Comparison of ENCODE assay signal across 8 cellular contexts in the genomic region with DNA sequence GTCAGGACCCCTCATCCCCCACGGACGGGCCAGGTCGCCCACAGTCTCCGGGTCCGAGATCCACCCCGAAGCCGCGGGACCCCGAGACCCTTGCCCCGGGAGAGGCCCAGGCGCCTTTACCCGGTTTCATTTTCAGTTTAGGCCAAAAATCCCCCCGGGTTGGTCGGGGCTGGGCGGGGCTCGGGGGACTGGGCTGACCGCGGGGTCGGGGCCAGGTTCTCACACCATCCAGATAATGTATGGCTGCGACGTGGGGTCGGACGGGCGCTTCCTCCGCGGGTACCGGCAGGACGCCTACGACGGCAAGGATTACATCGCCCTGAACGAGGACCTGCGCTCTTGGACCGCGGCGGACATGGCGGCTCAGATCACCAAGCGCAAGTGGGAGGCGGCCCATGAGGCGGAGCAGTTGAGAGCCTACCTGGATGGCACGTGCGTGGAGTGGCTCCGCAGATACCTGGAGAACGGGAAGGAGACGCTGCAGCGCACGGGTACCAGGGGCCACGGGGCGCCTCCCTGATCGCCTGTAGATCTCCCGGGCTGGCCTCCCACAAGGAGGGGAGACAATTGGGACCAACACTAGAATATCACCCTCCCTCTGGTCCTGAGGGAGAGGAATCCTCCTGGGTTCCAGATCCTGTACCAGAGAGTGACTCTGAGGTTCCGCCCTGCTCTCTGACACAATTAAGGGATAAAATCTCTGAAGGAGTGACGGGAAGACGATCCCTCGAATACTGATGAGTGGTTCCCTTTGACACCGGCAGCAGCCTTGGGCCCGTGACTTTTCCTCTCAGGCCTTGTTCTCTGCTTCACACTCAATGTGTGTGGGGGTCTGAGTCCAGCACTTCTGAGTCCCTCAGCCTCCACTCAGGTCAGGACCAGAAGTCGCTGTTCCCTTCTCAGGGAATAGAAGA. TPM values are rescaled to one million over a fixed set of nuclear protein-coding genes. Genes with fewer than 3 reads are reported as not detected.
DNase-seq lines count a peak whose midpoint lies in the region; ATAC-seq and TF ChIP-seq lines count a peak whose summit lies in the region.

No MANE protein-coding gene starts in this region.

- H3K27me3 Mint-ChIP-seq in T-cell: no peaks in the 10 kb centered on the region

- no peak overlapping the region for H4K91ac ChIP-seq in neuronal stem cell (ENCODE audit: low read depth, low read length, poor library complexity)

- H3K4me1 Mint-ChIP-seq in T-cell: peaks cover 51 to 73% (median 57%) of the 10 kb centered on the region in 3 donors

- peak overlapping the region; percentile 86 for H3K4me2 ChIP-seq in neuronal stem cell (ENCODE audit: insufficient read depth, low read length, poor library complexity, severe bottlenecking)

- ATAC-seq in T-cell (replicated peaks in 1 of 4) (no peak), HG03135 (IDR thresholded peaks at IDR 0.05; ENCODE audit: unreplicated experiment) (no peak), GM19324 (IDR thresholded peaks at IDR 0.05; ENCODE audit: low FRiP score, unreplicated experiment) (no peak)

- H3K9ac ChIP-seq in neuronal stem cell (ENCODE audit: low read depth, low read length, poor library complexity): peak overlapping the region; percentile 90

- H3K14ac ChIP-seq in neuronal stem cell (ENCODE audit: low read length): peak overlapping the region; percentile 38

- no peaks in the 10 kb centered on the region for H3K9me3 ChIP-seq in neuronal stem cell (replicated peaks in 1 of 2; ENCODE audit: control insufficient read depth in 2 of 2, insufficient read depth in 1 of 2, low read depth in 1 of 2, low read length in 2 of 2)

- peak overlapping the region; percentile 63 for H2AK5ac ChIP-seq in neuronal stem cell (ENCODE audit: low read depth, low read length)

- WGBS in neuronal stem cell (ENCODE audit: extremely low coverage in 2 of 2, insufficient read length in 2 of 2, insufficient replicate concordance in 1 of 2), 2 donors: no CpG with 5 or more reads among the region's 58 CpGs

- H2AFZ ChIP-seq in neuronal stem cell (ENCODE audit: low read length): peak overlapping the region; percentile 89

- no peaks in the 10 kb centered on the region for H3K9me3 Mint-ChIP-seq in T-cell

- POLR2A ChIA-PET in T-cell (lab: Charles Lee): no interaction called here

- H3K36me3 ChIP-seq in neuronal stem cell (replicated peaks in 1 of 2; ENCODE audit: control insufficient read depth in 2 of 2, insufficient read depth in 2 of 2, low read length in 2 of 2): peaks cover 0 to 8% of the 10 kb centered on the region in 2 donors

- TF ChIP-seq CTCF in epithelial cell of proximal tubule (conservative IDR thresholded peaks at IDR 0.05; ENCODE audit: low read depth, low read length): no peak

- H2BK120ac ChIP-seq in neuronal stem cell (ENCODE audit: low read depth, low read length): no peak overlapping the region

- no peak overlapping the region for H2BK5ac ChIP-seq in neuronal stem cell (ENCODE audit: low read length)

- H3K4me1 ChIP-seq in neuronal stem cell (ENCODE audit: control insufficient read depth in 2 of 2, insufficient read depth in 1 of 2, low read depth in 1 of 2, low read length in 2 of 2): no peaks in the 10 kb centered on the region

- H3K23ac ChIP-seq in neuronal stem cell (ENCODE audit: low read depth, low read length, poor library complexity): no peak overlapping the region

- no peak overlapping the region for H3K27ac ChIP-seq in neuronal stem cell (replicated peaks; ENCODE audit: low read length)

- peaks cover 3% of the 10 kb centered on the region for H3K79me1 ChIP-seq in neuronal stem cell (ENCODE audit: low read depth, low read length)

- CTCF ChIA-PET in T-cell (lab: Charles Lee): no interaction called here

- peak overlapping the region; percentile 97 to 99 (median 97) for H3K4me3 Mint-ChIP-seq in T-cell

- H3K4me3 ChIP-seq in epithelial cell of proximal tubule (ENCODE audit: low read depth, low read length): peak overlapping the region; percentile 75
- peak overlapping the region; percentile 49 to 93 for H3K4me3 ChIP-seq in neuronal stem cell (ENCODE audit: low read length in 2 of 2)

- no peak overlapping the region for H4K8ac ChIP-seq in neuronal stem cell (ENCODE audit: low read depth, low read length)

- no peak overlapping the region for H2BK12ac ChIP-seq in neuronal stem cell (ENCODE audit: low read length)

- H3K18ac ChIP-seq in neuronal stem cell (ENCODE audit: low read length): peak overlapping the region; percentile 91

- H2BK15ac ChIP-seq in neuronal stem cell (ENCODE audit: low read length): no peak overlapping the region

- H3K36me3 Mint-ChIP-seq in T-cell: peaks cover 48% of the 10 kb centered on the region

- H3K27me3 ChIP-seq in neuronal stem cell (ENCODE audit: control insufficient read depth in 3 of 3, insufficient read depth in 3 of 3, low read depth in 1 of 3, low read length in 3 of 3): peaks cover 0 to 20% (median 0%) of the 10 kb centered on the region in 3 experiments

- no peak overlapping the region for H3K4ac ChIP-seq in neuronal stem cell (ENCODE audit: low read length)

- DNase-seq in stimulated activated CD4-positive, alpha-beta T cell treated with anti-CD3 and anti-CD28 coated beads, Interleukin-12 subunit alpha, Interleukin-12 subunit beta, amount 100 ng/mL, for 4 hours: peak; percentile 46
- DNase-seq in stimulated activated CD4-positive, alpha-beta T cell treated with anti-CD3 and anti-CD28 coated beads, Interleukin-2, amount 100 ng/mL, for 48 hours: no peak
- DNase-seq in T-cell (peak in 4 of 34 experiments; percentile 12 to 33 (median 28)), epithelial cell of proximal tubule (ENCODE audit: low read depth) (no peak), neuronal stem cell (ENCODE audit: low spot score) (no peak), dedifferentiated amniotic fluid mesenchymal stem cell (ENCODE audit: extremely low spot score) (no peak)

- H3K27ac Mint-ChIP-seq in T-cell: peak overlapping the region; percentile 91 to 100

RNA-seq across cellular contexts. Expression of a gene that starts 1.0 kb away (rescaled TPM):
- total RNA-seq in T-cell (1,000 to 10,000 TPM; 1,578 to 2,596 (median 2,172) TPM), epithelial cell of proximal tubule (132 and 479 TPM in 2 replicates)
- polyA plus RNA-seq in neuronal stem cell (2013, experiment 1 of 2): 143 TPM
- 141 TPM for polyA plus RNA-seq in neuronal stem cell (2013, experiment 2 of 2)
